9 cellular contexts compared by ENCODE assay signal in the genomic region with DNA sequence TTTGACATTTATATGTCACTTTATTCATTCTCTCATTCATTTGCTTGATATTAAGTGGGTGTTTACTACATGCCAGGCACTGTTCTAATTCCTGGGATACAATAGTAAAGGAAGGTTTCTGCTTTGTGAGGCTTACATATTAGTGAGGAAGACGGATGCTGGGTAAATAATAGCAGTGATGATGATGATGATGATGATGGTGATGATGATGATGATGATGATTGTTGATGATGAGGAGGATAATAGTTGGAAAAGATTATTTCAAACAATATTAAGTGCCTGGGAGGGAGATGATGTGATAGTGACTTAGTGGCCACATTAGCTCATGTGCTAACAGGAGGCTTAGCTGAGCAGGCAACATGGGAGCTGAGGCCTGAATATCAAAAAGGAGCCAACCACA. TPM values are rescaled to one million over a fixed set of nuclear protein-coding genes. Genes with fewer than 3 reads are reported as not detected.
"Had no signal": no experiment of that assay in that cellular context is flagged by ENCODE, and none has a peak within 500 bp of the region (broad histone marks: within the 10 kb centered on the region; RNA-seq: fewer than 3 reads in every experiment).

No MANE protein-coding gene starts in this region.

- H3K4me2 ChIP-seq: KMS-11 had no signal

- DNase-seq: IMR-90, KBM-7, KG1 had no signal

- H3K27ac Mint-ChIP-seq: IgD-negative memory B cell had no signal

- FAIRE-seq: HTR-8/SVneo had no signal

- H3K27ac ChIP-seq: HL-60, KMS-11 had no signal

- H3K9ac ChIP-seq: KMS-11 had no signal

- H3K4me3 Mint-ChIP-seq: IgD-negative memory B cell had no signal

RNA-seq across cellular contexts. Expression of gene TMEM233, which starts 19.3 kb away (rescaled TPM):
- total RNA-seq: HT-29, HT1080, IMR-90 had no signal
- polyA plus RNA-seq: IgD-negative memory B cell, IMR-90 had no signal
